ENCODE assay signal across 20 cellular contexts in the genomic region with DNA sequence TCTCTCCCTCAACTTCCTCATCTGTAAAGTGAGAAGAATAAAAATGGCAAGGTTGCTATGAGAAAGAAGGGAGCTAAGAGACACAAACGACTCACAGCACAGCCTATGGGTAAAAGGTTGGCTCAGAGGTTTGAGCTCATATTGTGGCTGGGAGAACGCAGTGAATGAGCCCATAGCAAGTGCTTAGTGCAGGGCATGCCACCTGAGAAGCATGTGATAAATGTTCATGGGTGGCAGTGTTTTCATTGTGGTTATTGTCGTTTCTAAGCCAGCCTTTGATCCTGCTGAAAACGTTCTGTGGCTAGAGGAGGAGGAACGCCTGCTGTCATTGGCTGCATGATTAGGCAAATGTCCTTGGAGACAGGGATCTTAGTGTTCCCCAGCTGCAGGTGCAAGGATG.
DNase-seq lines count a peak whose midpoint lies in the region; ATAC-seq and TF ChIP-seq lines count a peak whose summit lies in the region.
"Had no signal": no experiment of that assay in that cellular context is flagged by ENCODE, and none has a peak within 500 bp of the region (broad histone marks: within the 10 kb centered on the region; RNA-seq: fewer than 3 reads in every experiment).

No MANE protein-coding gene starts in this region.

- H3K9me3 ChIP-seq in PC-3 (ENCODE audit: low read length) (no peaks in the 10 kb centered on the region), mucosa of descending colon (no peaks in the 10 kb centered on the region), Karpas-422 (ENCODE audit: low read length) (no peaks in the 10 kb centered on the region)

- H3K9me3 Mint-ChIP-seq in activated naive CD4-positive, alpha-beta T cell treated with anti-CD3 and anti-CD28 coated beads, Interleukin-2, amount 50 U/mL, for 72 hours: peaks cover 11 to 20% of the 10 kb centered on the region in 2 donors
- H3K9me3 Mint-ChIP-seq: H9 had no signal

- no peaks in the 10 kb centered on the region for H3F3A ChIP-seq in PC-3 (ENCODE audit: low read length, unreplicated experiment)

- H3K27me3 ChIP-seq in PC-3 (ENCODE audit: low read length) (no peaks in the 10 kb centered on the region), brain microvascular endothelial cell (replicated peaks) (no peaks in the 10 kb centered on the region), Karpas-422 (ENCODE audit: low read length) (no peaks in the 10 kb centered on the region)

- no peak overlapping the region for H3K4me3 ChIP-seq in Jurkat, Clone E6-1 (ENCODE audit: low read length)
- no peak overlapping the region for H3K4me3 ChIP-seq in PC-3 (ENCODE audit: low read length)
- no peak overlapping the region for H3K4me3 ChIP-seq in mucosa of descending colon
- H3K4me3 ChIP-seq in brain microvascular endothelial cell (ENCODE audit: low read depth, low read length): no peak overlapping the region
- no peak overlapping the region for H3K4me3 ChIP-seq in Karpas-422 (ENCODE audit: low read length)

- H3K9ac ChIP-seq in PC-3 (ENCODE audit: low read length): no peak overlapping the region
- H3K9ac ChIP-seq in Karpas-422 (ENCODE audit: low read length): no peak overlapping the region

- DNase-seq in Caki2 (ENCODE audit: low read depth) (peak; percentile 52), PC-3 (peak; percentile 10), mucosa of descending colon (peak in 1 of 3 donors; percentile 24), brain microvascular endothelial cell (no peak), Karpas-422 (no peak), HuH-7 (ENCODE audit: low spot score) (no peak)
- DNase-seq in Jurkat, Clone E6-1 (ENCODE audit: low read depth, low spot score): peak; percentile 91
- DNase-seq in activated naive CD4-positive, alpha-beta T cell treated with anti-CD3 and anti-CD28 coated beads, Interleukin-2, amount 50 U/mL, for 72 hours (ENCODE audit: low spot score in 2 of 2): no peak
- DNase-seq: C1 segment of cervical spinal cord, GDM1, H9, Kasumi-1, NCI-H1436, NCI-H2171, NCI-H69, Right ventricle myocardium superior, T-helper 2 cell had no signal

- no peaks in the 10 kb centered on the region for H4K20me1 ChIP-seq in PC-3 (ENCODE audit: low read length)
- H4K20me1 ChIP-seq in Karpas-422 (ENCODE audit: insufficient read depth, low read depth, low read length): no peaks in the 10 kb centered on the region

- H3K79me2 ChIP-seq in PC-3 (ENCODE audit: low read length) (no peaks in the 10 kb centered on the region), Karpas-422 (ENCODE audit: low read length) (no peaks in the 10 kb centered on the region)

- H3K9me2 ChIP-seq in PC-3 (replicated peaks; ENCODE audit: low read length) (no peaks in the 10 kb centered on the region), Karpas-422 (replicated peaks; ENCODE audit: insufficient read depth, low read length) (no peaks in the 10 kb centered on the region)

- H3K27ac Mint-ChIP-seq in activated naive CD4-positive, alpha-beta T cell treated with anti-CD3 and anti-CD28 coated beads, Interleukin-2, amount 50 U/mL, for 72 hours: no peak overlapping the region
- H3K27ac Mint-ChIP-seq: H9 had no signal

- H3K36me3 Mint-ChIP-seq in activated naive CD4-positive, alpha-beta T cell treated with anti-CD3 and anti-CD28 coated beads, Interleukin-2, amount 50 U/mL, for 72 hours: no peaks in the 10 kb centered on the region

- POLR2A ChIA-PET in PC-3 (lab: Charles Lee; ENCODE audit: unreplicated experiment): interaction anchor here (0.6 kb wide), 1 partner anchor 12 kb away, joined by 3 read pairs; no protein-coding TSS in a partner anchor

- ATAC-seq in PC-3 (peak; percentile 41; the same call in 1 of the 2 replicates), mucosa of descending colon (peak; percentile 58)
- no peak for ATAC-seq in activated naive CD4-positive, alpha-beta T cell treated with anti-CD3 and anti-CD28 coated beads, Interleukin-2, amount 50 U/mL, for 72 hours
- ATAC-seq: HepG2, Panc1, SK-N-SH treated with all-trans-retinoic acid at 6 μM for 48 hours had no signal

- H3K4me2 ChIP-seq in PC-3 (ENCODE audit: low read length) (no peak overlapping the region), Karpas-422 (ENCODE audit: low read depth, low read length, poor library complexity, severe bottlenecking) (no peak overlapping the region)

- in situ Hi-C loops in Caki2 (cut with HindIII; ENCODE audit: low pct_unique_long_range_greater_than_20kb, low sequenced_read_pairs) (no loop called here), brain microvascular endothelial cell (cut with HindIII; ENCODE audit: low pct_ligation_motif_present, low sequenced_read_pairs) (no loop called here)

- no TSS peak for BruUV-seq in PC-3 (replicated peaks; lab: Mats Ljungman, UMichigan)

- H3K36me3 ChIP-seq in PC-3 (ENCODE audit: low read depth, low read length) (no peaks in the 10 kb centered on the region), mucosa of descending colon (ENCODE audit: low read depth) (no peaks in the 10 kb centered on the region), brain microvascular endothelial cell (replicated peaks) (no peaks in the 10 kb centered on the region), Karpas-422 (ENCODE audit: insufficient read depth, low read length) (no peaks in the 10 kb centered on the region)

- CTCF ChIA-PET in PC-3 (lab: Charles Lee): no interaction called here

- H2AFZ ChIP-seq in PC-3 (ENCODE audit: low read length): no peak overlapping the region
- no peak overlapping the region for H2AFZ ChIP-seq in Karpas-422 (ENCODE audit: low read length)

- TF ChIP-seq CTCF in PC-3 (conservative IDR thresholded peaks at IDR 0.05; ENCODE audit: low read depth, low read length) (no peak), mucosa of descending colon (IDR thresholded peaks at IDR 0.05) (no peak), brain microvascular endothelial cell (IDR thresholded peaks at IDR 0.05; ENCODE audit: low read depth, low read length, missing control alignments) (no peak)

- H3K27ac ChIP-seq in PC-3 (ENCODE audit: low read length) (no peak overlapping the region), brain microvascular endothelial cell (no peak overlapping the region), Karpas-422 (ENCODE audit: low read length) (no peak overlapping the region)

- intact Hi-C loops in PC-3 (cut with micrococcal nuclease): no loop called here
- intact Hi-C loops in mucosa of descending colon (cut with DNase I, micrococcal nuclease): no loop called here

- H3K4me1 ChIP-seq in PC-3 (ENCODE audit: insufficient read depth, low read length): peaks cover 6% of the 10 kb centered on the region; the same call in 1 of the 2 replicates
- no peaks in the 10 kb centered on the region for H3K4me1 ChIP-seq in mucosa of descending colon (ENCODE audit: low read depth)
- H3K4me1 ChIP-seq in Karpas-422 (ENCODE audit: low read length): no peaks in the 10 kb centered on the region

Comparison
In these comparisons a context has a peak if more than half of its experiments do, and no peak if none do; other contexts are left out.
1. DNase-seq: peak in Caki2 (single experiment), Jurkat, Clone E6-1 (single experiment) and PC-3 (single experiment); none in brain microvascular endothelial cell (single experiment), activated naive CD4-positive, alpha-beta T cell treated with anti-CD3 and anti-CD28 coated beads, Interleukin-2, amount 50 U/mL, for 72 hours (0 of 2), Karpas-422 (single experiment) and HuH-7 (single experiment).
2. ATAC-seq: peak in PC-3 (single experiment) and mucosa of descending colon (single experiment); none in activated naive CD4-positive, alpha-beta T cell treated with anti-CD3 and anti-CD28 coated beads, Interleukin-2, amount 50 U/mL, for 72 hours (0 of 2).